9 cellular contexts compared by ENCODE assay signal in the genomic region with DNA sequence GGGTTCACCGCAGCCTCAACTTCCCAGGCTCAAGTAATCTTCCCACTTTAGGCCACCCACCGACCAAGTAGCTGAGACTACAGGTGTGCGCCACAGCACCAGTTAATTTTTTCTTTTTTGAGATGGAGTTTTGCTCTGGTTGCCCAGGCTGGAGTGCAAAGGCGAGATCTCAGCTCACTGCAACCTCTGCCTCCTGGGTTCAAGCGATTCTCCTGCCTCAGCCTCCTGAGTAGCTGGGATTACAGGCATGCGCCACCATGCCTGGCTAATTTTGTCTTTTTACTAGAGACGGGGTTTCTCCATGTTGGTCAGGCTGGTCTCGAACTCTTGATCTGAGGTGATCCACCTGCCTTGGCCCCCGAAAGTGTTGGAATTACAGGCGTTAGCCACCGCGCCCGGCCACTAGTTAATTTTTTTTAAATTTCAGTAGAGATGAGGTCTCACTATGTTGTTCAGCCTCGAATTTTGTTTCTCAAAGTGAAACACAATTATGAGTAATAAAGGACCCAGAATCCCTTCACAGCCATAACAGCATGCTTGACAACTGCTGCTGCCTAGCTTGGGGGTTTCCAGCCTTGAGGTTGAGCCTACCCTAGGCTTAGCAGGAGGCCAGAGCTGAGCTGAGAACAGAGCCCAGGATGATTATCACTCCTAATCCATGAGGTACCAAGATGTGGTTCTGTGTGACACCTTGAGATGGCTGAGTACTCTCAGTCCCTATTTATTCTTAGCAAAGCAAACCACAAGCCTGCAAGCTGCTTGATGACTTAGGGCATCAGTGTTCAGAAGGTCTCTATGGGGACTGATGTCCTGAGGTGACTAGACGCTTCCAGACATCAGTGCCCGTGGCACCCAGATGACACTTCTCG. TPM values are rescaled to one million over a fixed set of nuclear protein-coding genes. Genes with fewer than 3 reads are reported as not detected.
DNase-seq lines count a peak whose midpoint lies in the region; ATAC-seq, FAIRE-seq and TF ChIP-seq lines count a peak whose summit lies in the region.
"Had no signal": no experiment of that assay in that cellular context is flagged by ENCODE, and none has a peak within 500 bp of the region (broad histone marks: within the 10 kb centered on the region; RNA-seq: fewer than 3 reads in every experiment).

No MANE protein-coding gene starts in this region.

- ATAC-seq in GM21717 (IDR thresholded peaks at IDR 0.05; ENCODE audit: unreplicated experiment) = peak; percentile 96

- FAIRE-seq in D721Med (lab: Jason Lieb, UNC) = no peak

- H3K9me3 Mint-ChIP-seq in CD8-positive, alpha-beta memory T cell = no peaks in the 10 kb centered on the region

- peaks cover 12% of the 10 kb centered on the region for H3K4me1 ChIP-seq in CD8-positive, alpha-beta memory T cell (ENCODE audit: insufficient read depth, low read length)
- peaks cover 21% of the 10 kb centered on the region for H3K4me1 ChIP-seq in effector memory CD4-positive, alpha-beta T cell (ENCODE audit: control insufficient read depth, insufficient read depth, low read length, poor library complexity, severe bottlenecking)

- no peaks in the 10 kb centered on the region for H3K27me3 ChIP-seq in CD8-positive, alpha-beta memory T cell (ENCODE audit: insufficient read depth, low read length, poor library complexity, severe bottlenecking)
- no peaks in the 10 kb centered on the region for H3K27me3 ChIP-seq in effector memory CD4-positive, alpha-beta T cell (replicated peaks; ENCODE audit: control insufficient read depth, insufficient read depth, low read length, poor library complexity, severe bottlenecking)

- no peaks in the 10 kb centered on the region for H3K27me3 Mint-ChIP-seq in CD8-positive, alpha-beta memory T cell

- H3K4me3 Mint-ChIP-seq in CD8-positive, alpha-beta memory T cell = peak overlapping the region; percentile 37 to 86 (median 61)

- CTCF ChIA-PET in CD8-positive, alpha-beta memory T cell (lab: Charles Lee) = interaction anchor here (0.9 to 1.9 kb wide), 6 partner anchors 15 to 165 kb away, joined by 3 to 6 read pairs (median 3); partner anchors contain the start of gene SEPTIN6

- no peak for TF ChIP-seq CTCF in D721Med (IDR thresholded peaks at IDR 0.05; ENCODE audit: insufficient read depth, missing control alignments)

- H3K4me3 ChIP-seq in CD8-positive, alpha-beta memory T cell (ENCODE audit: low read length) = no peak overlapping the region
- no peak overlapping the region for H3K4me3 ChIP-seq in effector memory CD4-positive, alpha-beta T cell (ENCODE audit: insufficient read depth, low read depth, low read length, poor library complexity, severe bottlenecking)

- H3K27ac ChIP-seq in CD8-positive, alpha-beta memory T cell (ENCODE audit: low read depth, low read length) = peak overlapping the region; percentile 38
- H3K27ac ChIP-seq in effector memory CD4-positive, alpha-beta T cell (ENCODE audit: insufficient read depth, low read length, poor library complexity, severe bottlenecking) = peak overlapping the region; percentile 60

- peaks cover 18 to 70% (median 22%) of the 10 kb centered on the region in 3 donors for H3K36me3 Mint-ChIP-seq in CD8-positive, alpha-beta memory T cell

- H3K27ac Mint-ChIP-seq in CD8-positive, alpha-beta memory T cell = peak overlapping the region; percentile 92 to 100 (median 94)

- peaks cover 38 to 57% (median 42%) of the 10 kb centered on the region in 3 donors for H3K4me1 Mint-ChIP-seq in CD8-positive, alpha-beta memory T cell

- POLR2A ChIA-PET in CD8-positive, alpha-beta memory T cell (lab: Charles Lee) = interaction anchor here (1.2 kb wide), 1 partner anchor 31 kb away, joined by 3 read pairs; no protein-coding TSS in a partner anchor

- peak in 4 of 5 donors; percentile 37 to 80 (median 51) for DNase-seq in CD8-positive, alpha-beta memory T cell
- DNase-seq in T-helper 1 cell (peak; percentile 7 to 95 (median 36)), NCI-H146 (lab: John Stamatoyannopoulos, UW) (no peak), HUDEP-2 (lab: John Stamatoyannopoulos, UW; ENCODE audit: unreplicated experiment in 76 of 76) (no peak), D721Med (ENCODE audit: insufficient read length, low spot score) (no peak), HuH-7.5 (ENCODE audit: low spot score) (no peak)
- DNase-seq in effector memory CD4-positive, alpha-beta T cell = peak; percentile 34 to 65 (median 41)
- DNase-seq: substantia nigra had no signal

- peaks cover 22% of the 10 kb centered on the region for H3K36me3 ChIP-seq in CD8-positive, alpha-beta memory T cell (ENCODE audit: insufficient read depth, low read length)
- H3K36me3 ChIP-seq in effector memory CD4-positive, alpha-beta T cell (ENCODE audit: control insufficient read depth, insufficient read depth, low read length) = peaks cover 49% of the 10 kb centered on the region

- H3K9me3 ChIP-seq in CD8-positive, alpha-beta memory T cell (ENCODE audit: low read length) = no peaks in the 10 kb centered on the region
- H3K9me3 ChIP-seq in effector memory CD4-positive, alpha-beta T cell (ENCODE audit: control insufficient read depth, low read length) = no peaks in the 10 kb centered on the region

RNA-seq across cellular contexts. Expression of gene NKRF, which starts 41.6 kb away (rescaled TPM):
- 10 to 100 TPM; 27.2 to 28.4 TPM for total RNA-seq in CD8-positive, alpha-beta memory T cell
- polyA plus RNA-seq in CD8-positive, alpha-beta memory T cell = 7.5 TPM

RNA-seq across cellular contexts. Expression of gene SEPTIN6, which starts 45.2 kb away (rescaled TPM):
- 100 to 1,000 TPM; 122 to 125 TPM for total RNA-seq in CD8-positive, alpha-beta memory T cell
- 229 TPM for polyA plus RNA-seq in CD8-positive, alpha-beta memory T cell

Comparison
In these comparisons a context has a peak if more than half of its experiments do, and no peak if none do; other contexts are left out.
1. DNase-seq: peak in CD8-positive, alpha-beta memory T cell (4 of 5), T-helper 1 cell (5 of 5) and effector memory CD4-positive, alpha-beta T cell (3 of 3); none in NCI-H146 (single experiment), HUDEP-2 (0 of 76), D721Med (single experiment) and HuH-7.5 (single experiment).